Comparison of ENCODE assay signal across 1 cellular context in genomic region chr7:152511736-152512135, GRCh38.
TF ChIP-seq lines count a peak whose summit lies in the region.

No MANE protein-coding gene starts in this region.

TF ChIP-seq in HepG2, 621 proteins besides CTCF, POLR2A, EP300 and RAD21 (continued from another document):
- no peak for TF ChIP-seq TRIM22 (IDR thresholded peaks at IDR 0.05)
- TF ChIP-seq ZNF18 (CRISPR knock-in tag; IDR thresholded peaks at IDR 0.05; ENCODE audit: insufficient replicate concordance) = no peak
- no peak for TF ChIP-seq JDP2 (CRISPR knock-in tag; IDR thresholded peaks at IDR 0.05; ENCODE audit: borderline replicate concordance)
- no peak for TF ChIP-seq HNF4A (CRISPR knock-in tag; IDR thresholded peaks at IDR 0.05)
- no peak for TF ChIP-seq ZNF264 (CRISPR knock-in tag; IDR thresholded peaks at IDR 0.05)
- no peak for TF ChIP-seq ZNF432 (CRISPR knock-in tag; IDR thresholded peaks at IDR 0.05; ENCODE audit: borderline replicate concordance)
- TF ChIP-seq ZNF616 (CRISPR knock-in tag; IDR thresholded peaks at IDR 0.05; ENCODE audit: low read depth) = no peak
- TF ChIP-seq ZNF597 (CRISPR knock-in tag; IDR thresholded peaks at IDR 0.05) = no peak
- no peak for TF ChIP-seq CBFB (CRISPR knock-in tag; IDR thresholded peaks at IDR 0.05)
- no peak for TF ChIP-seq GLMP (CRISPR knock-in tag; IDR thresholded peaks at IDR 0.05; ENCODE audit: borderline replicate concordance)
- no peak for TF ChIP-seq ZNF142 (CRISPR knock-in tag; IDR thresholded peaks at IDR 0.05)
- no peak for TF ChIP-seq NFIB (CRISPR knock-in tag; IDR thresholded peaks at IDR 0.05; ENCODE audit: borderline replicate concordance)
- no peak for TF ChIP-seq ZNF766 (CRISPR knock-in tag; IDR thresholded peaks at IDR 0.05; ENCODE audit: borderline replicate concordance)
- TF ChIP-seq SUZ12 (IDR thresholded peaks at IDR 0.05; ENCODE audit: low read depth, low read length) = no peak
- no peak for TF ChIP-seq ZFP36L2 (CRISPR knock-in tag; IDR thresholded peaks at IDR 0.05)
